In genomic region chr3:119170821-119171220, GRCh38 we compare ENCODE assay signal across 21 cellular contexts. TPM values are rescaled to one million over a fixed set of nuclear protein-coding genes. Genes with fewer than 3 reads are reported as not detected.
A peak's percentile ranks its signal among the peaks of the same experiment; 100 is the strongest.
DNase-seq lines count a peak whose midpoint lies in the region; ATAC-seq and TF ChIP-seq lines count a peak whose summit lies in the region.
"Had no signal": no experiment of that assay in that cellular context is flagged by ENCODE, and none has a peak within 500 bp of the region (broad histone marks: within the 10 kb centered on the region; RNA-seq: fewer than 3 reads in every experiment).

No MANE protein-coding gene starts in this region.

- H2AFZ ChIP-seq in GM23248: no peak overlapping the region
- peak overlapping the region; percentile 51 for H2AFZ ChIP-seq in osteoblast (ENCODE audit: low read length)

- POLR2A ChIA-PET in naive thymus-derived CD4-positive, alpha-beta T cell (lab: Charles Lee): no interaction called here

- H3K4me2 ChIP-seq in GM23248 (ENCODE audit: unreplicated experiment) (no peak overlapping the region), osteoblast (ENCODE audit: insufficient read depth, low read length) (no peak overlapping the region)
- H3K4me2 ChIP-seq: BLaER1 had no signal

- H3K4me1 Mint-ChIP-seq in naive thymus-derived CD4-positive, alpha-beta T cell: peaks cover 0 to 5% (median 0%) of the 10 kb centered on the region in 7 donors
- H3K4me1 Mint-ChIP-seq: CD14-positive monocyte; CD4-positive, alpha-beta memory T cell; IgD-negative memory B cell had no signal

- H3K9me2 ChIP-seq in GM23248 (ENCODE audit: insufficient read depth): no peaks in the 10 kb centered on the region

- H3K27ac ChIP-seq in GM23248 (no peak overlapping the region), osteoblast (ENCODE audit: low read depth, low read length) (no peak overlapping the region)
- no peak overlapping the region for H3K27ac ChIP-seq in naive thymus-derived CD4-positive, alpha-beta T cell (ENCODE audit: low read depth, low read length)
- H3K27ac ChIP-seq: BLaER1, HL-60 had no signal

- TF ChIP-seq CTCF in osteoblast (IDR thresholded peaks at IDR 0.05; ENCODE audit: extremely low read depth, low read depth, low read length): no peak

- DNase-seq in AG08395 (ENCODE audit: low spot score) (peak; percentile 15), GM23248 (peak; percentile 32), M059J (ENCODE audit: low read depth) (peak; percentile 34), osteoblast (ENCODE audit: insufficient read length, low spot score, missing footprints) (peak; percentile 62), HUDEP-2 (lab: John Stamatoyannopoulos, UW; ENCODE audit: unreplicated experiment in 76 of 76) (no peak), NCI-H510A (lab: John Stamatoyannopoulos, UW) (no peak)
- DNase-seq in naive thymus-derived CD4-positive, alpha-beta T cell: no peak
- DNase-seq: CD4-positive, alpha-beta memory T cell; DMS153; DMS79; GF-D8; KBM-7 had no signal

- H3F3A ChIP-seq in GM23248 (ENCODE audit: insufficient read depth): peaks cover 3% of the 10 kb centered on the region; the same call in 1 of the 2 replicates

- H3K27ac Mint-ChIP-seq in naive thymus-derived CD4-positive, alpha-beta T cell: no peak overlapping the region
- H3K27ac Mint-ChIP-seq: CD14-positive monocyte; CD4-positive, alpha-beta memory T cell; IgD-negative memory B cell had no signal

- intact Hi-C loops in naive thymus-derived CD4-positive, alpha-beta T cell (cut with micrococcal nuclease): no loop called here

- H3K4me1 ChIP-seq in GM23248 (ENCODE audit: insufficient read depth): peaks cover 3% of the 10 kb centered on the region
- H3K4me1 ChIP-seq in osteoblast (ENCODE audit: insufficient read depth, low read length): peaks cover 9% of the 10 kb centered on the region
- H3K4me1 ChIP-seq in naive thymus-derived CD4-positive, alpha-beta T cell (ENCODE audit: control insufficient read depth in 2 of 2, insufficient read depth in 2 of 2, low read length in 2 of 2): no peaks in the 10 kb centered on the region
- H3K4me1 ChIP-seq: BLaER1, HAP-1 had no signal

- H3K4me3 ChIP-seq in GM23248 (no peak overlapping the region), osteoblast (ENCODE audit: insufficient read depth, low read length) (no peak overlapping the region)
- no peak overlapping the region for H3K4me3 ChIP-seq in naive thymus-derived CD4-positive, alpha-beta T cell (ENCODE audit: low read length)
- H3K4me3 ChIP-seq: BLaER1, HAP-1 had no signal

- peaks cover 0 to 7% (median 0%) of the 10 kb centered on the region in 5 donors for H3K27me3 Mint-ChIP-seq in naive thymus-derived CD4-positive, alpha-beta T cell
- H3K27me3 Mint-ChIP-seq: IgD-negative memory B cell had no signal

- H4K20me1 ChIP-seq in GM23248 (ENCODE audit: insufficient read depth): no peaks in the 10 kb centered on the region
- H4K20me1 ChIP-seq in osteoblast (ENCODE audit: insufficient read depth, low read length): no peaks in the 10 kb centered on the region
- H4K20me1 ChIP-seq: BLaER1 had no signal

- H3K27me3 ChIP-seq in GM23248 (replicated peaks; ENCODE audit: insufficient read depth) (no peaks in the 10 kb centered on the region), osteoblast (ENCODE audit: insufficient read depth, low read length) (peaks cover 8% of the 10 kb centered on the region)
- no peaks in the 10 kb centered on the region for H3K27me3 ChIP-seq in naive thymus-derived CD4-positive, alpha-beta T cell (ENCODE audit: control insufficient read depth in 2 of 2, insufficient read depth in 2 of 2, low read length in 2 of 2)
- H3K27me3 ChIP-seq: BLaER1 had no signal

- peaks cover 0 to 2% (median 0%) of the 10 kb centered on the region in 11 donors for H3K9me3 Mint-ChIP-seq in naive thymus-derived CD4-positive, alpha-beta T cell
- H3K9me3 Mint-ChIP-seq: IgD-negative memory B cell had no signal

- H3K9me3 ChIP-seq in GM23248 (ENCODE audit: low read depth) (no peaks in the 10 kb centered on the region), osteoblast (ENCODE audit: low read depth, low read length) (no peaks in the 10 kb centered on the region)
- no peaks in the 10 kb centered on the region for H3K9me3 ChIP-seq in naive thymus-derived CD4-positive, alpha-beta T cell (ENCODE audit: control insufficient read depth in 2 of 3, low read length in 3 of 3)
- H3K9me3 ChIP-seq: BLaER1, HAP-1 had no signal

- CTCF ChIA-PET in naive thymus-derived CD4-positive, alpha-beta T cell (lab: Charles Lee): no interaction called here

- ATAC-seq in naive thymus-derived CD4-positive, alpha-beta T cell: no peak

- H3K36me3 Mint-ChIP-seq in naive thymus-derived CD4-positive, alpha-beta T cell: no peaks in the 10 kb centered on the region
- H3K36me3 Mint-ChIP-seq: CD14-positive monocyte; CD4-positive, alpha-beta memory T cell had no signal

- H3K4me3 Mint-ChIP-seq in naive thymus-derived CD4-positive, alpha-beta T cell: no peak overlapping the region
- H3K4me3 Mint-ChIP-seq: CD14-positive monocyte; CD4-positive, alpha-beta memory T cell; IgD-negative memory B cell had no signal

- H3K79me2 ChIP-seq in GM23248 (ENCODE audit: insufficient read depth) (no peaks in the 10 kb centered on the region), osteoblast (ENCODE audit: insufficient read depth, low read length) (no peaks in the 10 kb centered on the region)

- 35 to 42% methylated on average over 3 of the region's 3 CpGs for WGBS in GM23248 (ENCODE audit: low coverage in 1 of 2, low lambda C conversion rate in 2 of 2, missing lambda C conversion rate in 2 of 2), 2 experiments

- no peak overlapping the region for H3K9ac ChIP-seq in GM23248
- H3K9ac ChIP-seq: BLaER1 had no signal

- in situ Hi-C loops in GM23248 (cut with MboI): no loop called here

- H3K36me3 ChIP-seq in GM23248 (ENCODE audit: low read depth) (no peaks in the 10 kb centered on the region), osteoblast (ENCODE audit: insufficient read depth, low read length) (no peaks in the 10 kb centered on the region)
- no peaks in the 10 kb centered on the region for H3K36me3 ChIP-seq in naive thymus-derived CD4-positive, alpha-beta T cell (ENCODE audit: control insufficient read depth in 2 of 3, insufficient read depth in 3 of 3, low read length in 3 of 3)
- H3K36me3 ChIP-seq: BLaER1, HAP-1 had no signal

RNA-seq across cellular contexts. Expression of gene UPK1B, which starts 2.6 kb away (rescaled TPM):
- 0.13 TPM in 1 of 2 replicates, not detected in the other for total RNA-seq in GM23248 (2014; rRNA removed; shearing (Covaris generic))
- not detected in 2 replicates for polyA plus RNA-seq in GM23248 (2016; fragmentation: Nextera tagmentation; extraction: Ambion mirVana)
- total RNA-seq in M059J (2014; rRNA removed; shearing (Covaris generic)): 0.12 TPM in 1 of 2 replicates, not detected in the other
- 0.29 and 0.36 TPM in 2 replicates for total RNA-seq in osteoblast
- not detected for total RNA-seq in naive thymus-derived CD4-positive, alpha-beta T cell
- polyA plus RNA-seq in naive thymus-derived CD4-positive, alpha-beta T cell: 1 to 10 TPM in 1 of 2 donors, under 1 TPM in 1; 0.11 to 1.3 TPM
- total RNA-seq: A172; CD4-positive, alpha-beta memory T cell; Daoy; HT1080 had no signal
- polyA plus RNA-seq: CD14-positive monocyte; CD4-positive, alpha-beta memory T cell; IgD-negative memory B cell had no signal

RNA-seq across cellular contexts. Expression of gene TEX55, which starts 24.9 kb away (rescaled TPM):
- total RNA-seq in GM23248 (2014; rRNA removed; shearing (Covaris generic)): not detected in 2 replicates
- polyA plus RNA-seq in GM23248 (2016; fragmentation: Nextera tagmentation; extraction: Ambion mirVana): not detected in 2 replicates
- total RNA-seq in M059J (2014; rRNA removed; shearing (Covaris generic)): not detected in 2 replicates
- total RNA-seq in osteoblast: not detected in 2 replicates
- total RNA-seq in naive thymus-derived CD4-positive, alpha-beta T cell: not detected
- polyA plus RNA-seq in naive thymus-derived CD4-positive, alpha-beta T cell: not detected
- total RNA-seq: A172; CD4-positive, alpha-beta memory T cell; Daoy; H1; HT1080 had no signal
- polyA plus RNA-seq: CD14-positive monocyte; CD4-positive, alpha-beta memory T cell; H1; IgD-negative memory B cell had no signal

Comparison
In these comparisons a context has a peak if more than half of its experiments do, and no peak if none do; other contexts are left out.
1. DNase-seq: peak in AG08395 (single experiment), GM23248 (single experiment), M059J (single experiment) and osteoblast (single experiment); none in HUDEP-2 (0 of 76), naive thymus-derived CD4-positive, alpha-beta T cell (0 of 9) and NCI-H510A (single experiment).